9 cellular contexts compared by ENCODE assay signal in the genomic region with DNA sequence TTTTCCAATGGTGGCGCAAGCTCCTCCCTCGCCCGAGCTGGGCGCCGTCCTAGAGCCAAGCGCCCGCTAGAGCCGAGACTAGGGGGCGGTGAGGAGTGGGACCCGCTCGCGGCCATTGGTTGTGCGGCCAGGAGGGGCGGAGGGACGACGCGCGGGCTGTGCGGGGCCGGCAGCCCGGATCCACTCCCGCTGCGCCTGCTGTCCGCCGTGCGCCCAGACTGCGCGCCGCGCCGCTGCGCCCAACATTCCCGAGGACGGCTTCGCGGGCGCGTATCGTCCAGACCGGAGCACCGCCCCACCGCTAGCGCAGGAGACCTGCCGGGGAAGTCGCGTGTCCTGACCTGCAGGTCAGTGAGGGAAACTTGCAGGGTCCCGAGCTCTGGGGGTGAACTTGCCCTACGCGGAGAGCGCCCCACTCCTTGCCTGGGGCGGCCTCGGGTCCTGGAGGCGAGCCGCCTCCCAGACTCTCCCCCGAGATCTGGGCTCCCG. TPM values are rescaled to one million over a fixed set of nuclear protein-coding genes. Genes with fewer than 3 reads are reported as not detected.
DNase-seq lines count a peak whose midpoint lies in the region; ATAC-seq, FAIRE-seq and TF ChIP-seq lines count a peak whose summit lies in the region.
"Had no signal": no experiment of that assay in that cellular context is flagged by ENCODE, and none has a peak within 500 bp of the region (broad histone marks: within the 10 kb centered on the region; RNA-seq: fewer than 3 reads in every experiment).

A gene (plus strand): TSS at position 183 of the 489 bp plus-strand sequence. CDS start 21,059 bp downstream, outside the sequence.

- ATAC-seq in GM21526 (IDR thresholded peaks at IDR 0.05; ENCODE audit: low FRiP score, unreplicated experiment) (no peak), GM21367 (IDR thresholded peaks at IDR 0.05; ENCODE audit: unreplicated experiment) (no peak), GM18873 (IDR thresholded peaks at IDR 0.05; ENCODE audit: low FRiP score, unreplicated experiment) (no peak)

- peaks cover 2% of the 10 kb centered on the region for H3K9me3 Mint-ChIP-seq in glutamatergic neuron (ENCODE audit: unreplicated experiment)
- peaks cover 3% of the 10 kb centered on the region for H3K9me3 Mint-ChIP-seq in progenitor cell of endocrine pancreas (ENCODE audit: low read depth)

- DNase-seq in NCI-H748 (lab: John Stamatoyannopoulos, UW; ENCODE audit: unreplicated experiment) (peak; percentile 89), glutamatergic neuron (peak; percentile 85), progenitor cell of endocrine pancreas (ENCODE audit: low spot score, unreplicated experiment) (peak; percentile 56), GM12891 (ENCODE audit: insufficient read length, low spot score) (no peak)

- H3K4me3 Mint-ChIP-seq in glutamatergic neuron (ENCODE audit: unreplicated experiment) (peak within 1 kb of the TSS; percentile 97), progenitor cell of endocrine pancreas (ENCODE audit: low read depth) (peak within 1 kb of the TSS; percentile 75)

- H3K4me1 Mint-ChIP-seq in glutamatergic neuron (ENCODE audit: low read depth, unreplicated experiment) = peaks cover 9% of the 10 kb centered on the region
- peaks cover 8% of the 10 kb centered on the region for H3K4me1 Mint-ChIP-seq in progenitor cell of endocrine pancreas (ENCODE audit: low read depth)

- TF ChIP-seq CTCF in glutamatergic neuron (IDR thresholded peaks at IDR 0.05; ENCODE audit: partially characterized antibody, unreplicated experiment) (no peak), progenitor cell of endocrine pancreas (IDR thresholded peaks at IDR 0.05; ENCODE audit: unreplicated experiment) (no peak)

- no peak for FAIRE-seq in GM12891 (lab: Jason Lieb, UNC)
- FAIRE-seq: GM18507 had no signal

- H3K27ac Mint-ChIP-seq in glutamatergic neuron (ENCODE audit: unreplicated experiment) (no peak within 1 kb of the TSS), progenitor cell of endocrine pancreas (no peak within 1 kb of the TSS)

- peak within 1 kb of the TSS; percentile 59; the same call in 1 of the 2 replicates for H3K9ac ChIP-seq in ES-I3 (ENCODE audit: low read depth, low read length)

- H3K4me1 ChIP-seq in ES-I3 (ENCODE audit: insufficient read depth, low read length) = no peaks in the 10 kb centered on the region

- no peak for TF ChIP-seq POLR2A in GM12891 (IDR thresholded peaks at IDR 0.05; ENCODE audit: low read depth, low read length)

- H3K36me3 Mint-ChIP-seq in glutamatergic neuron (ENCODE audit: unreplicated experiment) = no peaks in the 10 kb centered on the region
- H3K36me3 Mint-ChIP-seq in progenitor cell of endocrine pancreas (ENCODE audit: insufficient read depth) = no peaks in the 10 kb centered on the region

- no peaks in the 10 kb centered on the region for H3K9me3 ChIP-seq in ES-I3 (ENCODE audit: control insufficient read depth, insufficient read depth, low read length)

- peaks cover 11% of the 10 kb centered on the region for H3K27me3 Mint-ChIP-seq in glutamatergic neuron (ENCODE audit: unreplicated experiment)
- peaks cover 84% of the 10 kb centered on the region for H3K27me3 Mint-ChIP-seq in progenitor cell of endocrine pancreas

- no peaks in the 10 kb centered on the region for H3K36me3 ChIP-seq in ES-I3 (ENCODE audit: insufficient read depth, low read length)

TF ChIP-seq in GM12891, 5 proteins besides CTCF, POLR2A, EP300 and RAD21:
- TF ChIP-seq SPI1 (IDR thresholded peaks at IDR 0.05; ENCODE audit: low read depth, low read length) (no peak), POLR2AphosphoS5 (IDR thresholded peaks at IDR 0.05; ENCODE audit: low read depth, low read length) (no peak), PAX5 (IDR thresholded peaks at IDR 0.05; ENCODE audit: insufficient read depth, low read length, severe bottlenecking) (no peak)
TF ChIP-seq in GM12891: peak in this region for 0.

RNA-seq across cellular contexts. Expression of the gene that starts here (rescaled TPM):
- total RNA-seq in glutamatergic neuron (ENCODE audit: unreplicated experiment) (0.88 TPM), progenitor cell of endocrine pancreas (0.22 and 0.24 TPM in 2 replicates)
- polyA plus RNA-seq in GM12891 (2012; ENCODE audit: low read depth, missing spikeins) = not detected

Comparison
In these comparisons a context has a peak if more than half of its experiments do, and no peak if none do; other contexts are left out.
1. Peak in DNase-seq in glutamatergic neuron; RNA of the gene not detected or under 1 TPM.
2. Peak in DNase-seq in progenitor cell of endocrine pancreas; RNA of the gene not detected or under 1 TPM.